In the genomic region with DNA sequence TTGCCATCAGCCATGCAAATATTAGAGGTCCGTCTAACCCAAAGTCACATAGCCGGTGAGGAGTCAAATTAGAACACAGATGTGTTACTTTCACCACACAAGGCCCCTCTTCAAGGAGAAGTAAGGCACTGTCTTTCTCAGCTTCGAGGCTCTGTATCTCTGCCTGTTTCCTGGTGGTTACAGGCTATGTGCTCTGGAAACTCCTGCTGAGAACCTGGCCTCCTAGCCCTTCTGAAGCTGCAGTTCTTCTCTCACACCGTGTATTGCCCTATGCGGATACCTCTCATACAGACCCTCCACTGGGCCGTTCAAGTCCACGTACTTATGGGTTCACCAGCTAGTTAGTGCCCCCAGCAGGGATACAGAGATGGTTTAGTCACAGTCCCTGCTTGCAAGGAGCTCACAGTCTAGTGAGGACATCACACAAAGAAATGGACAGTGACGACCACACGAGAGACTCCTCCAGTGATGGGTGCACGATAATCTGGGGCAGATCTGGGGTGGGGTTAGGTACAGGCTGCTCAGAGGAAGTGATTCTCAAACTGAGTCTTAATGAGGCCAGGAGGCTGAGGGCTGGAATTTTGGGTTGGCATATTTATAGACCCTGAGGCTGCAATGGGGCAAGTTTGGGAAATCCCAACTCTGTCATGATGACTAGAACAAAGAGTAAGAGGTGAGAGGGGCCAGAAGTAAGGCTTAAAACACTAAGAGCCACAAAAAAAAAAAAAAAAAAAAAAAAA, we compare ENCODE assay signal across 8 cellular contexts. TPM values are rescaled to one million over a fixed set of nuclear protein-coding genes. Genes with fewer than 3 reads are reported as not detected.
DNase-seq lines count a peak whose midpoint lies in the region; ATAC-seq, FAIRE-seq and TF ChIP-seq lines count a peak whose summit lies in the region.

No MANE protein-coding gene starts in this region.

- H4K5ac ChIP-seq in H1 (ENCODE audit: insufficient read length, low read depth, low read length) = no peak overlapping the region

- peaks cover 0 to 12% of the 10 kb centered on the region in 2 experiments; a peak in 1 of 4 replicates for H3K79me2 ChIP-seq in H1 (ENCODE audit: control insufficient read depth in 1 of 2, insufficient read depth in 2 of 2, low read length in 2 of 2)

- H3K27me3 ChIP-seq in H1 (replicated peaks in 1 of 4; ENCODE audit: control insufficient read depth in 3 of 4, extremely low read depth in 1 of 4, insufficient read depth in 3 of 4, low read length in 3 of 4) = no peaks in the 10 kb centered on the region
- no peaks in the 10 kb centered on the region for H3K27me3 ChIP-seq in dorsolateral prefrontal cortex

- FAIRE-seq in GM18507 (lab: Jason Lieb, UNC) = peak; percentile 96
- FAIRE-seq in H1 (lab: Jason Lieb, UNC) = no peak

- H2BK15ac ChIP-seq in H1 (ENCODE audit: low read length) = no peak overlapping the region

- H3K4me3 ChIP-seq in H1 (ENCODE audit: extremely low read depth in 1 of 4, insufficient read depth in 2 of 4, low read depth in 3 of 4, low read length in 4 of 4) (no peak overlapping the region), dorsolateral prefrontal cortex (no peak overlapping the region)

- no peaks in the 10 kb centered on the region for H3K4me1 ChIP-seq in H1 (replicated peaks in 1 of 4; ENCODE audit: control insufficient read depth in 3 of 4, insufficient read depth in 4 of 4, low read length in 3 of 4)

- no peak overlapping the region for H3K14ac ChIP-seq in H1 (ENCODE audit: insufficient read length)

- H3K27ac ChIP-seq in H1 (ENCODE audit: low read depth, low read length) (no peak overlapping the region), dorsolateral prefrontal cortex (no peak overlapping the region)

- no peak overlapping the region for H2BK120ac ChIP-seq in H1 (replicated peaks; ENCODE audit: low read depth, low read length)

- H3K56ac ChIP-seq in H1 (replicated peaks; ENCODE audit: insufficient read length, low read depth, low read length) = no peak overlapping the region

- no peak for TF ChIP-seq EP300 in H1 (IDR thresholded peaks at IDR 0.05; ENCODE audit: borderline replicate concordance in 1 of 2, low read depth in 2 of 2, low read length in 2 of 2)

- H4K91ac ChIP-seq in H1 (replicated peaks; ENCODE audit: insufficient read length, low read length) = no peak overlapping the region

- ATAC-seq in GM21367 (IDR thresholded peaks at IDR 0.05; ENCODE audit: unreplicated experiment) = peak; percentile 35
- ATAC-seq in HG03439 (IDR thresholded peaks at IDR 0.05; ENCODE audit: unreplicated experiment) = peak; percentile 45
- no peak for ATAC-seq in left lobe of liver

- intact Hi-C loops in dorsolateral prefrontal cortex (cut with DNase I) = no loop called here

- H2AK5ac ChIP-seq in H1 (ENCODE audit: low read depth, low read length) = no peak overlapping the region

- no peak overlapping the region for H3K4me2 ChIP-seq in H1 (ENCODE audit: insufficient read depth in 1 of 2, low read depth in 2 of 2, low read length in 2 of 2)

- POLR2A ChIA-PET in H1 (lab: Charles Lee; ENCODE audit: partially characterized antibody) = interaction anchor here (0.8 to 1.6 kb wide), 3 partner anchors 22 to 29 kb away, joined by 3 to 5 read pairs (median 4); partner anchors contain the start of gene RPL11

- no peak overlapping the region for H3K9ac ChIP-seq in H1 (replicated peaks in 1 of 4; ENCODE audit: extremely low read depth in 1 of 4, low read depth in 3 of 4, low read length in 3 of 4)

- no peak overlapping the region for H2BK20ac ChIP-seq in H1 (ENCODE audit: low read length)

- no peak for TF ChIP-seq RAD21 in H1 (IDR thresholded peaks at IDR 0.05 in 1 of 2, conservative IDR thresholded peaks at IDR 0.05 in 1 of 2; ENCODE audit: low read depth in 2 of 2, low read length in 2 of 2)

- H4K8ac ChIP-seq in H1 (ENCODE audit: extremely low read depth, insufficient read depth, low read length) = no peak overlapping the region

- no peak overlapping the region for H3K4ac ChIP-seq in H1 (replicated peaks; ENCODE audit: insufficient read length, low read depth, low read length)

- H2BK12ac ChIP-seq in H1 (ENCODE audit: low read depth, low read length) = 0 out of 2 replicates have a peak overlapping the region, but pooled peaks have one; percentile 17

- 91% methylated on average over 10 of the region's 10 CpGs; no CpG with 5 or more reads in 1 of the 2 experiments for WGBS in H1 (ENCODE audit: extremely low coverage in 1 of 2, insufficient coverage in 1 of 2, insufficient read length in 1 of 2, insufficient replicate concordance in 2 of 2, low coverage in 1 of 2, low lambda C conversion rate in 2 of 2, missing lambda C conversion rate in 1 of 2), 2 experiments

- H3K79me1 ChIP-seq in H1 (ENCODE audit: low read depth, low read length) = peaks cover 9% of the 10 kb centered on the region

- H3K9me3 ChIP-seq in H1 (ENCODE audit: insufficient read depth in 2 of 2, low read depth in 1 of 2, low read length in 1 of 2) = no peaks in the 10 kb centered on the region

- TF ChIP-seq CTCF in H1 (IDR thresholded peaks at IDR 0.05; ENCODE audit: control extremely low read depth in 1 of 3, insufficient read depth in 1 of 3, low read depth in 1 of 3, low read length in 3 of 3) = no peak
- no peak for TF ChIP-seq CTCF in dorsolateral prefrontal cortex (IDR thresholded peaks at IDR 0.05 in 54 of 56, conservative IDR thresholded peaks at IDR 0.05 in 2 of 56; ENCODE audit: low read depth in 1 of 56, partially characterized antibody in 56 of 56)

- TF ChIP-seq POLR2A in H1 (IDR thresholded peaks at IDR 0.05; ENCODE audit: control extremely low read depth in 1 of 2, low read depth in 2 of 2, low read length in 2 of 2) = no peak

- H3K18ac ChIP-seq in H1 (ENCODE audit: extremely low read depth, low read length) = no peak overlapping the region

- no peak overlapping the region for H2AFZ ChIP-seq in H1 (ENCODE audit: low read length)

- peaks cover 3 to 10% of the 10 kb centered on the region in 2 experiments for H4K20me1 ChIP-seq in H1 (replicated peaks in 1 of 2; ENCODE audit: control insufficient read depth in 1 of 2, insufficient read depth in 2 of 2, low read length in 2 of 2)

- H3K23me2 ChIP-seq in H1 (ENCODE audit: low read depth, low read length) = no peaks in the 10 kb centered on the region

- CTCF ChIA-PET in H1 (lab: Charles Lee; ENCODE audit: partially characterized antibody) = interaction anchor here (0.9 to 2.6 kb wide), 4 partner anchors 10 to 29 kb away, joined by 3 to 17 read pairs (median 7); partner anchors contain the start of gene RPL11

- no peak overlapping the region for H3K23ac ChIP-seq in H1 (ENCODE audit: insufficient read length)

- H2BK5ac ChIP-seq in H1 (ENCODE audit: low read depth, low read length) = no peak overlapping the region

- H3K36me3 ChIP-seq in H1 (ENCODE audit: control insufficient read depth in 2 of 4, insufficient read depth in 4 of 4, low read length in 3 of 4) = no peaks in the 10 kb centered on the region

- DNase-seq in GM18507 (ENCODE audit: extremely low spot score, insufficient read length, low read depth) = no peak
- no peak for DNase-seq in H1 (ENCODE audit: low read depth in 1 of 2, low spot score in 2 of 2)
- no peak for DNase-seq in C1 segment of cervical spinal cord (lab: John Stamatoyannopoulos, UW)
- no peak for DNase-seq in dorsolateral prefrontal cortex
- DNase-seq in pons (ENCODE audit: low spot score) = no peak
- no peak for DNase-seq in left lobe of liver (ENCODE audit: low spot score)

TF ChIP-seq in H1, 55 proteins besides CTCF, POLR2A, EP300 and RAD21 (continues in another document):
- TF ChIP-seq HDAC2 (IDR thresholded peaks at IDR 0.05; ENCODE audit: borderline replicate concordance in 1 of 2, low read depth in 2 of 2, low read length in 2 of 2) = no peak
- no peak for TF ChIP-seq SUZ12 (IDR thresholded peaks at IDR 0.05; ENCODE audit: low read length)
- TF ChIP-seq TAF7 (optimal IDR thresholded peaks at IDR 0.05; ENCODE audit: borderline replicate concordance, low read depth, low read length) = no peak
- TF ChIP-seq ZNF274 (IDR thresholded peaks at IDR 0.05; ENCODE audit: borderline replicate concordance, extremely low read depth, low read length) = no peak
- no peak for TF ChIP-seq MAFK (IDR thresholded peaks at IDR 0.05; ENCODE audit: low read depth, low read length)

RNA-seq across cellular contexts. Expression of gene ELOA, which starts 22.8 kb away (rescaled TPM):
- 56.9 and 61.1 TPM in 2 replicates for total RNA-seq in H1 (2021; fragmentation: NEBNext Ultra II Directional; extraction: Animal tissue kit (Norgen Biotek cat#: 25700))
- polyA plus RNA-seq in H1 (2011; rRNA removed) = 12.3 and 15.7 TPM in 2 replicates
- polyA plus RNA-seq in H1 (2011; cell fraction: cytosol; rRNA removed) = 17.2 TPM
- polyA plus RNA-seq in H1 (2011; cell fraction: nucleus; rRNA removed) = 18.4 TPM
- 30.4 to 40.8 TPM (median 33.7 TPM) in 4 replicates for polyA plus RNA-seq in H1 (2012, experiment 1 of 2)
- polyA plus RNA-seq in H1 (2012, experiment 2 of 2) = 10.1 TPM
- polyA plus RNA-seq in H1 (2013, experiment 1 of 2) = 37.0 TPM
- 37.5 TPM for polyA plus RNA-seq in H1 (2013, experiment 2 of 2)
- polyA minus RNA-seq in H1 (2011; rRNA and poly(A)+ RNA removed) = 22.7 and 25.6 TPM in 2 replicates
- polyA minus RNA-seq in H1 (2011; cell fraction: cytosol; rRNA and poly(A)+ RNA removed) = 22.4 TPM
- 18.6 TPM for polyA minus RNA-seq in H1 (2011; cell fraction: nucleus; rRNA and poly(A)+ RNA removed)
- total RNA-seq in dorsolateral prefrontal cortex (10 to 100 TPM; 22.2 to 40.6 (median 28.2) TPM), left lobe of liver (35.2 TPM)

RNA-seq across cellular contexts. Expression of gene RPL11, which starts 28.8 kb away (rescaled TPM):
- total RNA-seq in H1 (2021; fragmentation: NEBNext Ultra II Directional; extraction: Animal tissue kit (Norgen Biotek cat#: 25700)) = 1,426 and 1,499 TPM in 2 replicates
- 760 and 1,192 TPM in 2 replicates for polyA plus RNA-seq in H1 (2011; rRNA removed)
- 1,814 TPM for polyA plus RNA-seq in H1 (2011; cell fraction: cytosol; rRNA removed)
- polyA plus RNA-seq in H1 (2011; cell fraction: nucleus; rRNA removed) = 646 TPM
- 3,433 to 4,890 TPM (median 3,853 TPM) in 4 replicates for polyA plus RNA-seq in H1 (2012, experiment 1 of 2)
- polyA plus RNA-seq in H1 (2012, experiment 2 of 2) = 1,251 TPM
- polyA plus RNA-seq in H1 (2013, experiment 1 of 2) = 2,145 TPM
- polyA plus RNA-seq in H1 (2013, experiment 2 of 2) = 2,259 TPM
- polyA minus RNA-seq in H1 (2011; rRNA and poly(A)+ RNA removed) = 465 and 598 TPM in 2 replicates
- polyA minus RNA-seq in H1 (2011; cell fraction: cytosol; rRNA and poly(A)+ RNA removed) = 496 TPM
- 375 TPM for polyA minus RNA-seq in H1 (2011; cell fraction: nucleus; rRNA and poly(A)+ RNA removed)
- 100 to 1,000 TPM; 167 to 380 (median 287) TPM for total RNA-seq in dorsolateral prefrontal cortex
- total RNA-seq in left lobe of liver = 306 TPM

RNA-seq across cellular contexts. Expression of gene PITHD1, which starts 57.8 kb away (rescaled TPM):
- total RNA-seq in H1 (2021; fragmentation: NEBNext Ultra II Directional; extraction: Animal tissue kit (Norgen Biotek cat#: 25700)) = 65.0 and 68.8 TPM in 2 replicates
- 50.4 and 67.4 TPM in 2 replicates for polyA plus RNA-seq in H1 (2011; rRNA removed)
- 74.7 TPM for polyA plus RNA-seq in H1 (2011; cell fraction: cytosol; rRNA removed)
- polyA plus RNA-seq in H1 (2011; cell fraction: nucleus; rRNA removed) = 24.3 TPM
- 58.6 to 81.9 TPM (median 63.5 TPM) in 4 replicates for polyA plus RNA-seq in H1 (2012, experiment 1 of 2)
- 36.7 TPM for polyA plus RNA-seq in H1 (2012, experiment 2 of 2)
- 29.8 TPM for polyA plus RNA-seq in H1 (2013, experiment 1 of 2)
- polyA plus RNA-seq in H1 (2013, experiment 2 of 2) = 29.8 TPM
- 18.5 and 21.2 TPM in 2 replicates for polyA minus RNA-seq in H1 (2011; rRNA and poly(A)+ RNA removed)
- polyA minus RNA-seq in H1 (2011; cell fraction: cytosol; rRNA and poly(A)+ RNA removed) = 20.4 TPM
- 16.2 TPM for polyA minus RNA-seq in H1 (2011; cell fraction: nucleus; rRNA and poly(A)+ RNA removed)
- total RNA-seq in dorsolateral prefrontal cortex = 100 to 1,000 TPM in 113 of 120 experiments, 10 to 100 TPM in 7; 72.3 to 213 (median 157) TPM
- total RNA-seq in left lobe of liver = 32.9 TPM
